11 cellular contexts compared by ENCODE assay signal in the genomic region with DNA sequence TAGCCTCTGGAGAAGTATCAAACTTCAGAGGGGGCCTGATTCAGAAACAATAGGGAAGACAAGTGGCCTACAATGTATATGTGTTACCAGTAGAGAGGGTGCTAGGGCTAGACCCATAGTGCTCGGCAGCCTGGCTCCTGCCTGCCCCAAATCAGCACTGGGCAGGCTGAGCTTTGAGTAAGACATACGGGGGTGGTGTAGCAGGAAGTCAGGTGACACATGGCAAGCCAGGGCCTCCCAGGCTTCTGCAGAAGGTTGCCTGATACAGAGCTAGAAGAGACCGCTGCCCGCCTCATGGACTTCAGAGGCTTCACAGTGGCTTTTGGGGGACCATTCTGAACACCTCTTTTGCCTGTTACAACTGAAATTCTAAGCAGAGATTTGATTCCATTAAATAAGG. TPM values are rescaled to one million over a fixed set of nuclear protein-coding genes. Genes with fewer than 3 reads are reported as not detected.
DNase-seq lines count a peak whose midpoint lies in the region; ATAC-seq, FAIRE-seq and TF ChIP-seq lines count a peak whose summit lies in the region.
"Had no signal": no experiment of that assay in that cellular context is flagged by ENCODE, and none has a peak within 500 bp of the region (broad histone marks: within the 10 kb centered on the region; RNA-seq: fewer than 3 reads in every experiment).

No MANE protein-coding gene starts in this region.

- SMC1A ChIA-PET in GM12878 (lab: Charles Lee; ENCODE audit: uncharacterized antibody, unreplicated experiment) = no interaction called here

- peaks cover 34% of the 10 kb centered on the region for H3K79me2 ChIP-seq in GM12878 (ENCODE audit: control insufficient read depth, insufficient read depth, low read length)

- TF ChIP-seq POLR2A in heart left ventricle (IDR thresholded peaks at IDR 0.05) (no peak), GM12878 (IDR thresholded peaks at IDR 0.05; ENCODE audit: low read depth, low read length) (no peak)

- CTCF ChIA-PET in GM12878 (lab: Yijun Ruan, JAX) = no interaction called here

- TF ChIP-seq RAD21 in GM12878 (IDR thresholded peaks at IDR 0.05; ENCODE audit: insufficient read depth, low read depth, low read length) = no peak

- peaks cover 11% of the 10 kb centered on the region for H4K20me1 ChIP-seq in GM12878 (ENCODE audit: control insufficient read depth, insufficient read depth)

- H2AFZ ChIP-seq in GM12878 (ENCODE audit: control insufficient read depth, low read depth, low read length) = no peak overlapping the region
- H2AFZ ChIP-seq: parathyroid adenoma had no signal

- intact Hi-C loops in heart left ventricle (cut with DNase I) = loop anchor here in 4 of 10 donors (5.0 kb wide), 3 partner anchors 35 to 45 kb away; partner anchors contain the start of gene RALY (in 1 of the 4)
- intact Hi-C loops in GM12878 (cut with micrococcal nuclease; ENCODE audit: unreplicated experiment) = no loop called here
- intact Hi-C loops in sciatic nerve (cut with DNase I) = no loop called here

- no peak overlapping the region for H3K9ac ChIP-seq in GM12878 (ENCODE audit: control insufficient read depth, insufficient read depth, low read length)
- H3K9ac ChIP-seq: parathyroid adenoma had no signal

- POLR2A ChIA-PET in GM12878 (lab: Charles Lee) = no interaction called here

- no peak overlapping the region for H3K4me2 ChIP-seq in GM12878 (ENCODE audit: control insufficient read depth, insufficient read depth)

- H3K36me3 ChIP-seq in heart left ventricle (peaks cover 0 to 28% (median 11%) of the 10 kb centered on the region in 9 donors), right atrium auricular region (peaks cover 15% of the 10 kb centered on the region), GM12878 (ENCODE audit: control insufficient read depth in 2 of 2, insufficient read depth in 2 of 2, low read length in 1 of 2) (peaks cover 0 to 13% of the 10 kb centered on the region in 2 experiments)

- no peak overlapping the region for H3K4me3 ChIP-seq in heart left ventricle
- H3K4me3 ChIP-seq in right atrium auricular region = no peak overlapping the region
- no peak overlapping the region for H3K4me3 ChIP-seq in GM12878
- H3K4me3 ChIP-seq: SJSA1 had no signal

- TF ChIP-seq EP300 in GM12878 (IDR thresholded peaks at IDR 0.05; ENCODE audit: borderline replicate concordance in 1 of 2, control insufficient read depth in 1 of 2, low read depth in 2 of 2, low read length in 2 of 2) = no peak

- peaks cover 9 to 70% (median 68%) of the 10 kb centered on the region in 12 donors for H3K4me1 ChIP-seq in heart left ventricle
- H3K4me1 ChIP-seq in right atrium auricular region = peaks cover 0 to 66% of the 10 kb centered on the region in 2 donors
- peaks cover 6% of the 10 kb centered on the region for H3K4me1 ChIP-seq in GM12878 (ENCODE audit: control insufficient read depth, insufficient read depth, low read length)
- H3K4me1 ChIP-seq: SJSA1 had no signal

- WGBS in heart left ventricle, 4 donors = 47 to 63% (median 54%) methylated on average over 4 of the region's 4 CpGs
- WGBS in GM12878 (ENCODE audit: insufficient coverage, insufficient replicate concordance, low lambda C conversion rate, missing lambda C conversion rate) = 62% methylated on average over 4 of the region's 4 CpGs

- H3K9me3 ChIP-seq in heart left ventricle (no peaks in the 10 kb centered on the region), right atrium auricular region (no peaks in the 10 kb centered on the region), GM12878 (replicated peaks; ENCODE audit: control insufficient read depth, insufficient read depth, low read length) (no peaks in the 10 kb centered on the region)
- H3K9me3 ChIP-seq: SJSA1 had no signal

- TF ChIP-seq CTCF in heart left ventricle (IDR thresholded peaks at IDR 0.05) (no peak), right atrium auricular region (IDR thresholded peaks at IDR 0.05) (no peak), GM12878 (IDR thresholded peaks at IDR 0.05 in 2 of 3, conservative IDR thresholded peaks at IDR 0.05 in 1 of 3; ENCODE audit: control insufficient read depth in 2 of 3, extremely low read depth in 1 of 3, insufficient read depth in 1 of 3, low read depth in 3 of 3, low read length in 3 of 3) (no peak)

- H3K27me3 ChIP-seq in heart left ventricle = no peaks in the 10 kb centered on the region
- H3K27me3 ChIP-seq in right atrium auricular region = no peaks in the 10 kb centered on the region
- no peaks in the 10 kb centered on the region for H3K27me3 ChIP-seq in GM12878 (replicated peaks in 1 of 2; ENCODE audit: control insufficient read depth in 2 of 2, insufficient read depth in 2 of 2, low read length in 1 of 2)
- H3K27me3 ChIP-seq: SJSA1 had no signal

- in situ Hi-C loops in GM12878 (cut with MboI) = no loop called here

- FAIRE-seq in GM12878 (lab: Jason Lieb, UNC) (no peak), RCC 7860 (lab: Jason Lieb, UNC) (no peak)

- DNase-seq in heart left ventricle (peak in 2 of 5 donors; percentile 25 to 36), right atrium auricular region (ENCODE audit: low spot score) (no peak), GM12878 (ENCODE audit: low read depth, low spot score) (no peak), sciatic nerve (ENCODE audit: low spot score) (no peak), RCC 7860 (ENCODE audit: low spot score) (no peak), Kasumi-1 (lab: John Stamatoyannopoulos, UW) (no peak), NCI-H1930 (lab: John Stamatoyannopoulos, UW) (no peak)

- H3K27ac ChIP-seq in heart left ventricle (peak overlapping the region in 2 of 12 donors; percentile 5 to 11), right atrium auricular region (no peak overlapping the region), GM12878 (ENCODE audit: control insufficient read depth, insufficient read depth) (no peak overlapping the region)
- H3K27ac ChIP-seq: epithelial cell of prostate, parathyroid adenoma, SJSA1 had no signal

- BruUV-seq in GM12878 (replicated peaks; lab: Mats Ljungman, UMichigan) = no TSS peak

- ATAC-seq in heart left ventricle = peak; percentile 32 to 51 (median 50)
- ATAC-seq in GM12878 = peak; percentile 55
- ATAC-seq in sciatic nerve = peak; percentile 44
- ATAC-seq in GM18498 (IDR thresholded peaks at IDR 0.05; ENCODE audit: unreplicated experiment) = no peak

- RAD21 ChIA-PET in GM12878 (lab: Charles Lee; ENCODE audit: unreplicated experiment) = no interaction called here

TF ChIP-seq in GM12878, 131 proteins besides CTCF, POLR2A, EP300 and RAD21:
- TF ChIP-seq ZNF207 (IDR thresholded peaks at IDR 0.05; ENCODE audit: borderline replicate concordance) (no peak), POLR2AphosphoS5 (IDR thresholded peaks at IDR 0.05; ENCODE audit: low read length) (no peak), USF1 (IDR thresholded peaks at IDR 0.05; ENCODE audit: borderline replicate concordance, extremely low read length, insufficient read depth, low read depth, low read length) (peak; percentile 40)

RNA-seq across cellular contexts. Expression of gene RALY, which starts 43.4 kb away (rescaled TPM):
- total RNA-seq in heart left ventricle (100 to 1,000 TPM in 7 of 9 donors, 10 to 100 TPM in 2; 99.2 to 148 (median 106) TPM), right atrium auricular region (10 to 100 TPM; 74.2 to 86.4 TPM), GM12878 (2014; rRNA removed) (85.5 and 96.0 TPM in 2 replicates), GM12878 (2014; rRNA removed; fragmentation: Illumina TruSeq; extraction: Trizol) (111 and 123 TPM in 2 replicates), GM12878 (2021) (191 and 192 TPM in 2 replicates), sciatic nerve (94.6 TPM)
- polyA plus RNA-seq in heart left ventricle (100 to 1,000 TPM; 130 to 210 TPM), GM12878 (2011; rRNA removed) (98.7 and 139 TPM in 2 replicates), GM12878 (2014; fragmentation: Illumina TruSeq; extraction: Trizol) (45.6 and 135 TPM in 2 replicates), GM12878 (2014; fragmentation: Nextera tagmentation; extraction: Ambion mirVana) (1 to 10 TPM; 1.2 to 6.2 TPM), GM12878 (2014; rRNA removed) (246 and 279 TPM in 2 replicates), GM12878 (2016; fragmentation: Nextera tagmentation; extraction: Ambion mirVana) (100 to 1,000 TPM; 214 to 234 TPM)
- 51.3 and 66.4 TPM in 2 replicates for total RNA-seq in GM12878 (2013; cell fraction: nucleolus; rRNA removed)
- polyA plus RNA-seq in GM12878 (2011; ENCODE audit: low read depth) = 45.7 TPM
- polyA plus RNA-seq in GM12878 (2011; cell fraction: cytosol; rRNA removed) = 143 and 235 TPM in 2 replicates
- 92.8 and 118 TPM in 2 replicates for polyA plus RNA-seq in GM12878 (2011; cell fraction: nucleus; rRNA removed)
- polyA plus RNA-seq in GM12878 (2012) = 116 and 126 TPM in 2 replicates
- 73.4 and 128 TPM in 2 replicates for polyA minus RNA-seq in GM12878 (2011; rRNA and poly(A)+ RNA removed)
- 48.9 and 55.8 TPM in 2 replicates for polyA minus RNA-seq in GM12878 (2011; cell fraction: cytosol; rRNA and poly(A)+ RNA removed)
- polyA minus RNA-seq in GM12878 (2011; cell fraction: nucleus; rRNA and poly(A)+ RNA removed) = 30.9 and 54.8 TPM in 2 replicates
